Comparison of ENCODE assay signal across 27 cellular contexts in genomic region chr15:65396283-65396964, GRCh38. TPM values are rescaled to one million over a fixed set of nuclear protein-coding genes. Genes with fewer than 3 reads are reported as not detected.
A peak's percentile ranks its signal among the peaks of the same experiment; 100 is the strongest.
DNase-seq lines count a peak whose midpoint lies in the region; ATAC-seq and TF ChIP-seq lines count a peak whose summit lies in the region.
"Had no signal": no experiment of that assay in that cellular context is flagged by ENCODE, and none has a peak within 500 bp of the region (broad histone marks: within the 10 kb centered on the region; RNA-seq: fewer than 3 reads in every experiment).

No MANE protein-coding gene starts in this region.

- H3K9ac ChIP-seq in endodermal cell (ENCODE audit: extremely low read depth, low read length, poor library complexity, severe bottlenecking), result no peak overlapping the region

- H3K27me3 Mint-ChIP-seq in CD8-positive, alpha-beta T cell (ENCODE audit: low read depth), result peaks cover 70% of the 10 kb centered on the region
- peaks cover 41% of the 10 kb centered on the region for H3K27me3 Mint-ChIP-seq in GM23338 (ENCODE audit: insufficient read depth, low read depth, poor library complexity)
- peaks cover 58% of the 10 kb centered on the region for H3K27me3 Mint-ChIP-seq in endodermal cell (ENCODE audit: insufficient read depth)
- H3K27me3 Mint-ChIP-seq in memory B cell, result peaks cover 42% of the 10 kb centered on the region
- peaks cover 61 to 73% (median 66%) of the 10 kb centered on the region in 3 donors for H3K27me3 Mint-ChIP-seq in CD14-positive monocyte (ENCODE audit: low read depth in 3 of 3)

- POLR2A ChIA-PET in CD8-positive, alpha-beta T cell (lab: Charles Lee), result no interaction called here

- DNase-seq in CD8-positive, alpha-beta T cell, result no peak
- DNase-seq in GM23338 (ENCODE audit: low spot score) (peak; percentile 66), endodermal cell (peak; percentile 63), memory B cell (ENCODE audit: low spot score in 2 of 2) (no peak), CD14-positive monocyte (ENCODE audit: low spot score) (no peak), gastrocnemius medialis (no peak)
- DNase-seq in effector CD4-positive, alpha-beta T cell, result no peak
- DNase-seq: activated CD8-positive, alpha-beta memory T cell treated with anti-CD3 and anti-CD28 coated beads, Interleukin-2, amount 50 U/mL, for 4 hours; anterior cingulate cortex; caudate nucleus; CD4-positive, CD25-positive, alpha-beta regulatory T cell; dermis blood vessel endothelial cell; DMS153; head of caudate nucleus; immature natural killer cell; NCI-H1694 treated with DMSO at 0.1 percent for 48 hours; stimulated activated CD4-positive, alpha-beta T cell treated with anti-CD3 and anti-CD28 coated beads, Interleukin-15, amount 100 ng/mL, for 24 hours; upper lobe of right lung; WERI-Rb-1 had no signal

- TF ChIP-seq POLR2A in gastrocnemius medialis (IDR thresholded peaks at IDR 0.05), result no peak

- peaks cover 10% of the 10 kb centered on the region for H3F3A ChIP-seq in GM23338 (replicated peaks; ENCODE audit: low read depth)

- no peak overlapping the region for H3K27ac Mint-ChIP-seq in CD8-positive, alpha-beta T cell
- H3K27ac Mint-ChIP-seq in GM23338, result no peak overlapping the region
- no peak overlapping the region for H3K27ac Mint-ChIP-seq in endodermal cell
- no peak overlapping the region for H3K27ac Mint-ChIP-seq in memory B cell
- no peak overlapping the region for H3K27ac Mint-ChIP-seq in CD14-positive monocyte
- H3K27ac Mint-ChIP-seq: activated naive CD4-positive, alpha-beta T cell treated with anti-CD3 and anti-CD28 coated beads, Interleukin-2, amount 50 U/mL, for 72 hours; activated T-helper 2 cell treated with anti-CD3 and anti-CD28 coated beads, Interferon-gamma antibody, Interleukin-2, Interleukin-4, amounts not matched to agents 10 μg/mL and 5 μg/mL and 100 μg/mL, durations not matched to agents 14 hours and 24 hours and 36 hours; CD4-positive, CD25-positive, alpha-beta regulatory T cell; immature natural killer cell had no signal

- in situ Hi-C loops in gastrocnemius medialis (cut with MboI; ENCODE audit: low sequenced_read_pairs in 4 of 4), result no loop called here

- peaks cover 29% of the 10 kb centered on the region for H3K27me3 ChIP-seq in CD8-positive, alpha-beta T cell (ENCODE audit: insufficient read depth, low read length)
- H3K27me3 ChIP-seq in GM23338 (ENCODE audit: insufficient read depth) (peaks cover 59% of the 10 kb centered on the region), endodermal cell (ENCODE audit: control insufficient read depth, insufficient read depth, low read length, poor library complexity, severe bottlenecking) (no peaks in the 10 kb centered on the region), gastrocnemius medialis (no peaks in the 10 kb centered on the region)

- H3K4me3 Mint-ChIP-seq in CD8-positive, alpha-beta T cell, result peak overlapping the region; percentile 15
- H3K4me3 Mint-ChIP-seq in GM23338 (peak overlapping the region; percentile 63), endodermal cell (peak overlapping the region; percentile 34), memory B cell (peak overlapping the region; percentile 76), CD14-positive monocyte (peak overlapping the region in 1 of 2 donors; percentile 74)

- WGBS in endodermal cell (ENCODE audit: insufficient coverage in 1 of 2, insufficient read length in 1 of 2), 2 experiments, result 93 to 95% methylated on average over 24 to 34 of the region's 34 CpGs

- H3K4me3 ChIP-seq in CD8-positive, alpha-beta T cell (ENCODE audit: low read depth, low read length), result no peak overlapping the region
- peak overlapping the region; percentile 68 for H3K4me3 ChIP-seq in GM23338
- no peak overlapping the region for H3K4me3 ChIP-seq in endodermal cell (ENCODE audit: low read length)
- no peak overlapping the region for H3K4me3 ChIP-seq in gastrocnemius medialis
- H3K4me3 ChIP-seq: prostate gland, upper lobe of right lung had no signal

- peak overlapping the region; percentile 52 for H2AFZ ChIP-seq in GM23338

- no peaks in the 10 kb centered on the region for H3K36me3 Mint-ChIP-seq in CD8-positive, alpha-beta T cell
- H3K36me3 Mint-ChIP-seq in GM23338 (ENCODE audit: low read depth) (peaks cover 22% of the 10 kb centered on the region; the same call in 2 of the 3 replicates), endodermal cell (ENCODE audit: low read depth) (peaks cover 50% of the 10 kb centered on the region), memory B cell (peaks cover 2% of the 10 kb centered on the region), CD14-positive monocyte (no peaks in the 10 kb centered on the region)
- H3K36me3 Mint-ChIP-seq: activated naive CD4-positive, alpha-beta T cell treated with anti-CD3 and anti-CD28 coated beads, Interleukin-2, amount 50 U/mL, for 72 hours; CD4-positive, CD25-positive, alpha-beta regulatory T cell; immature natural killer cell had no signal

- no peaks in the 10 kb centered on the region for H3K79me2 ChIP-seq in GM23338 (replicated peaks; ENCODE audit: insufficient read depth)

- no peaks in the 10 kb centered on the region for H3K9me3 Mint-ChIP-seq in CD8-positive, alpha-beta T cell
- H3K9me3 Mint-ChIP-seq in GM23338 (no peaks in the 10 kb centered on the region), endodermal cell (no peaks in the 10 kb centered on the region), memory B cell (no peaks in the 10 kb centered on the region), CD14-positive monocyte (peaks cover 0 to 5% (median 0%) of the 10 kb centered on the region in 7 donors)
- H3K9me3 Mint-ChIP-seq: activated naive CD4-positive, alpha-beta T cell treated with anti-CD3 and anti-CD28 coated beads, Interleukin-2, amount 50 U/mL, for 72 hours; activated T-helper 2 cell treated with anti-CD3 and anti-CD28 coated beads, Interferon-gamma antibody, Interleukin-2, Interleukin-4, amounts not matched to agents 10 μg/mL and 5 μg/mL and 100 μg/mL, durations not matched to agents 14 hours and 24 hours and 36 hours; immature natural killer cell had no signal

- peaks cover 6% of the 10 kb centered on the region; the same call in 1 of the 2 replicates for H4K20me1 ChIP-seq in GM23338 (replicated peaks; ENCODE audit: insufficient read depth)

- no peaks in the 10 kb centered on the region for H3K9me3 ChIP-seq in CD8-positive, alpha-beta T cell (ENCODE audit: low read length)
- H3K9me3 ChIP-seq in endodermal cell (ENCODE audit: control insufficient read depth, low read length) (no peaks in the 10 kb centered on the region), gastrocnemius medialis (no peaks in the 10 kb centered on the region)
- H3K9me3 ChIP-seq: neutrophil, prostate gland, upper lobe of right lung had no signal

- CTCF ChIA-PET in CD8-positive, alpha-beta T cell (lab: Charles Lee), result no interaction called here

- no peak for ATAC-seq in CD8-positive, alpha-beta T cell
- ATAC-seq in GM23338 (peak; percentile 3; the same call in 2 of the 3 replicates), memory B cell (ENCODE audit: low read depth) (no peak), gastrocnemius medialis (no peak), HG03460 (IDR thresholded peaks at IDR 0.05; ENCODE audit: unreplicated experiment) (no peak)
- ATAC-seq: upper lobe of right lung had no signal

- H3K4me2 ChIP-seq in GM23338, result peak overlapping the region; percentile 89

- no peaks in the 10 kb centered on the region for H3K36me3 ChIP-seq in CD8-positive, alpha-beta T cell (ENCODE audit: insufficient read depth, low read length)
- peaks cover 6% of the 10 kb centered on the region; the same call in 1 of the 2 replicates for H3K36me3 ChIP-seq in GM23338 (ENCODE audit: insufficient read depth)
- peaks cover 52% of the 10 kb centered on the region for H3K36me3 ChIP-seq in endodermal cell (ENCODE audit: control insufficient read depth, insufficient read depth, low read length)
- peaks cover 0 to 22% of the 10 kb centered on the region in 2 donors for H3K36me3 ChIP-seq in gastrocnemius medialis
- H3K36me3 ChIP-seq: neutrophil, prostate gland, upper lobe of right lung had no signal

- H3K4me1 ChIP-seq in CD8-positive, alpha-beta T cell (ENCODE audit: insufficient read depth, low read length), result peaks cover 5% of the 10 kb centered on the region
- H3K4me1 ChIP-seq in GM23338 (ENCODE audit: insufficient read depth), result peaks cover 12% of the 10 kb centered on the region
- H3K4me1 ChIP-seq in endodermal cell (ENCODE audit: control insufficient read depth, insufficient read depth, low read length), result peaks cover 5% of the 10 kb centered on the region
- H3K4me1 ChIP-seq in gastrocnemius medialis, result peaks cover 7 to 9% of the 10 kb centered on the region in 2 donors
- H3K4me1 ChIP-seq: prostate gland had no signal

- no peaks in the 10 kb centered on the region for H3K9me2 ChIP-seq in GM23338 (ENCODE audit: insufficient read depth)

- no peak for TF ChIP-seq CTCF in CD8-positive, alpha-beta T cell (IDR thresholded peaks at IDR 0.05)
- TF ChIP-seq CTCF in GM23338 (conservative IDR thresholded peaks at IDR 0.05; ENCODE audit: low read depth in 2 of 2) (no peak), endodermal cell (conservative IDR thresholded peaks at IDR 0.05) (no peak), CD14-positive monocyte (IDR thresholded peaks at IDR 0.05) (no peak), gastrocnemius medialis (IDR thresholded peaks at IDR 0.05 in 4 of 5, conservative IDR thresholded peaks at IDR 0.05 in 1 of 5) (no peak)

- intact Hi-C loops in CD8-positive, alpha-beta T cell (cut with DNase I, micrococcal nuclease), result no loop called here
- intact Hi-C loops in CD14-positive monocyte (cut with micrococcal nuclease) (no loop called here), gastrocnemius medialis (cut with DNase I; ENCODE audit: low total_unique reads) (no loop called here)

- H3K4me1 Mint-ChIP-seq in CD8-positive, alpha-beta T cell (ENCODE audit: low read depth), result peaks cover 8% of the 10 kb centered on the region
- H3K4me1 Mint-ChIP-seq in GM23338 (peaks cover 24% of the 10 kb centered on the region), endodermal cell (peaks cover 14% of the 10 kb centered on the region), memory B cell (peaks cover 13% of the 10 kb centered on the region), CD14-positive monocyte (no peaks in the 10 kb centered on the region)

- H3K27ac ChIP-seq in CD8-positive, alpha-beta T cell (ENCODE audit: low read depth, low read length), result no peak overlapping the region
- no peak overlapping the region for H3K27ac ChIP-seq in GM23338 (ENCODE audit: low read depth)
- H3K27ac ChIP-seq in endodermal cell (ENCODE audit: low read depth, low read length), result no peak overlapping the region
- no peak overlapping the region for H3K27ac ChIP-seq in gastrocnemius medialis
- H3K27ac ChIP-seq: epithelial cell of prostate, neutrophil, prostate gland, upper lobe of right lung, WERI-Rb-1 had no signal

RNA-seq across cellular contexts. Expression of gene IGDCC3, which starts 18.6 kb away (rescaled TPM):
- not detected for total RNA-seq in CD8-positive, alpha-beta T cell
- total RNA-seq in GM23338 (2014; rRNA removed; shearing (Covaris generic)), result 26.3 and 30.7 TPM in 2 replicates
- polyA plus RNA-seq in GM23338 (2016; fragmentation: Nextera tagmentation; extraction: Ambion mirVana) (15.3 and 16.4 TPM in 2 replicates), CD14-positive monocyte (not detected)
- total RNA-seq in endodermal cell (10 to 100 TPM in 1 of 2 donors, 1 to 10 TPM in 1; 7.9 to 13.5 TPM), gastrocnemius medialis (not detected)
- polyA plus RNA-seq in endodermal cell (2013, experiment 1 of 2), result 160 TPM
- 139 TPM for polyA plus RNA-seq in endodermal cell (2013, experiment 2 of 2)
- total RNA-seq: activated naive CD4-positive, alpha-beta T cell treated with anti-CD3 and anti-CD28 coated beads, Interleukin-2, amount 50 U/mL, for 72 hours; activated T-helper 2 cell treated with anti-CD3 and anti-CD28 coated beads, Interferon-gamma antibody, Interleukin-2, Interleukin-4, amounts not matched to agents 10 μg/mL and 5 μg/mL and 100 μg/mL, durations not matched to agents 14 hours and 24 hours and 36 hours; CD4-positive, CD25-positive, alpha-beta regulatory T cell; dermis blood vessel endothelial cell; lower leg skin; OCI-LY7; upper lobe of right lung had no signal
- polyA plus RNA-seq: CD4-positive, CD25-positive, alpha-beta regulatory T cell; immature natural killer cell had no signal

RNA-seq across cellular contexts. Expression of gene IGDCC4, which starts 26.3 kb away (rescaled TPM):
- total RNA-seq in CD8-positive, alpha-beta T cell, result under 1 TPM in 1 of 2 experiments, not detected in 1; 0.08 TPM
- total RNA-seq in GM23338 (2014; rRNA removed; shearing (Covaris generic)), result 8.4 and 9.6 TPM in 2 replicates
- polyA plus RNA-seq in GM23338 (2016; fragmentation: Nextera tagmentation; extraction: Ambion mirVana) (7.2 and 7.5 TPM in 2 replicates), CD14-positive monocyte (not detected)
- total RNA-seq in endodermal cell (10 to 100 TPM; 23.0 to 23.5 TPM), gastrocnemius medialis (1 to 10 TPM; 2.3 to 7.4 (median 2.8) TPM)
- polyA plus RNA-seq in endodermal cell (2013, experiment 1 of 2), result 27.9 TPM
- 27.0 TPM for polyA plus RNA-seq in endodermal cell (2013, experiment 2 of 2)

Comparison
In these comparisons a context has a peak if more than half of its experiments do, and no peak if none do; other contexts are left out.
1. DNase-seq: peak in GM23338 (single experiment) and endodermal cell (single experiment); none in CD8-positive, alpha-beta T cell (0 of 7), memory B cell (0 of 2), CD14-positive monocyte (single experiment), effector CD4-positive, alpha-beta T cell (single experiment) and gastrocnemius medialis (0 of 2).
2. RNA of gene IGDCC3, which starts 18.6 kb away (total RNA-seq): 26.3 to 30.7 TPM in GM23338 and 7.9 to 13.5 TPM in endodermal cell; not detected in CD8-positive, alpha-beta T cell and not detected in gastrocnemius medialis; every median in the first group is over 4 times any median in the second.